Comparison of ENCODE assay signal across 14 cellular contexts in the genomic region with DNA sequence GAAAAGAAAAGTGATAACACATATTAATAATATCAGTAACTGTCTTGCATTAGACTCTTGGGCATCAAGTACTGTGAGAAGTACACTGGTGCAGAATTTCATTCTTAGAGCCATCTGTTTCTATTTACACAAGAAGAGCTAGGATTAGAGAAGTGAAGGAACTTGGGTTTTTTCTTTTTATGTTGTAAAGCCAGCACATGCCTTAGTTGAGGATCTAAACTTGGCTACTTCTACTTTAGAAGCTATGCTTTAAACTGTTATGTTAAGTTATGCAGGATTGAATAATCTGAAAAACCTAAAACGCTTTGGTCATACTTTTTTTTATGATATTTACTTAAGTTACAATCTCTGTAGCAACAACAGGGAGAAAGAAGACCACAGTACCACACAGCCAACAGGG.
"Had no signal": no experiment of that assay in that cellular context is flagged by ENCODE, and none has a peak within 500 bp of the region (broad histone marks: within the 10 kb centered on the region; RNA-seq: fewer than 3 reads in every experiment).

No MANE protein-coding gene starts in this region.

- DNase-seq: activated CD4-positive, alpha-beta T cell treated with anti-CD3 and anti-CD28 coated beads, Interleukin-2, amount 50 U/mL, for 1 hour; activated naive CD4-positive, alpha-beta T cell treated with anti-CD3 and anti-CD28 coated beads, Interleukin-2, amount 50 U/mL, for 16 hours; caudate nucleus; effector CD4-positive, alpha-beta T cell; gastrocnemius medialis; kidney; left ventricle myocardium superior; stimulated activated CD4-positive, alpha-beta T cell treated with anti-CD3 and anti-CD28 coated beads, Interleukin-4, amount 100 ng/mL, for 1 hour; stimulated activated CD8-positive, alpha-beta memory T cell treated with anti-CD3 and anti-CD28 coated beads, Interleukin-4, amount 100 ng/mL, for 48 hours; testis; upper lobe of right lung had no signal

- H3K27ac ChIP-seq: coronary artery, gastrocnemius medialis, testis, upper lobe of right lung had no signal

- H3K27me3 Mint-ChIP-seq: stimulated activated naive CD8-positive, alpha-beta T cell treated with anti-CD3 and anti-CD28 coated beads, Interleukin-15, Interleukin-2, amounts not matched to agents 100 ng/mL and 50 ng/mL, for 24 hours had no signal

- H3K4me3 Mint-ChIP-seq: stimulated activated naive CD8-positive, alpha-beta T cell treated with anti-CD3 and anti-CD28 coated beads, Interleukin-15, Interleukin-2, amounts not matched to agents 100 ng/mL and 50 ng/mL, for 24 hours had no signal

- H3K36me3 ChIP-seq: gastrocnemius medialis, upper lobe of right lung had no signal

- H3K9me3 Mint-ChIP-seq: activated T-helper 2 cell treated with anti-CD3 and anti-CD28 coated beads, Interferon-gamma antibody, Interleukin-2, Interleukin-4, amounts not matched to agents 10 μg/mL and 5 μg/mL and 100 μg/mL, durations not matched to agents 14 hours and 24 hours and 36 hours; stimulated activated naive CD8-positive, alpha-beta T cell treated with anti-CD3 and anti-CD28 coated beads, Interleukin-15, Interleukin-2, amounts not matched to agents 100 ng/mL and 50 ng/mL, for 24 hours had no signal

- H3K4me3 ChIP-seq: coronary artery, gastrocnemius medialis, testis, upper lobe of right lung had no signal

- H3K9me3 ChIP-seq: gastrocnemius medialis, testis, upper lobe of right lung had no signal

- H3K27ac Mint-ChIP-seq: activated T-helper 2 cell treated with anti-CD3 and anti-CD28 coated beads, Interferon-gamma antibody, Interleukin-2, Interleukin-4, amounts not matched to agents 10 μg/mL and 5 μg/mL and 100 μg/mL, durations not matched to agents 14 hours and 24 hours and 36 hours; stimulated activated naive CD8-positive, alpha-beta T cell treated with anti-CD3 and anti-CD28 coated beads, Interleukin-15, Interleukin-2, amounts not matched to agents 100 ng/mL and 50 ng/mL, for 24 hours had no signal
